32 cellular contexts compared by ENCODE assay signal in the genomic region with DNA sequence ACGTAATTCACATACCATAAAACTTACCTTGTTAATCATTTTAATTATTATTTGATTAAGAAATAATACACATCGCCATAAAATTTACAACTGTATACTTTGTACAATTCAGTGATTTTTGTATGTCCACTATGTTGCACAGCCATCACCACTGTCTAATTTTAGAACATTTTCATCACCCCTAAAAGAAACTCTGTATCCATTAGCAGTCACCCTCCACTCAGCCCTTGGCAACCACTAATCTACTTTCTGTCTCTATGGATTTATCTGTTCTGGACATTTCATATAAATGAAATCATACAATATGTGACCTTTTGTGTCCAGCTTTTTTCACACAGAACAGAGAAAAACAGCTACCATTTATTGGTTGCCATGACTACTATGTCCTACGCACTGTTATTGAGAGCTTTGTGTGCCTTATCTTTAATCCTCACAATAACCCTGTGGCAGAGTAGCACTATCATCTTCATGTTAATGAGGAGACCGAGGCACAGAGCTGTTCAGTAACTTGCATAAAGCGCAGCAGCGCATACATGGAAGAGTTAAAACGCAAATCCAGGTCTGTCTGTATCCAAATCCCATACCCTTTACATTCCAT.
"Had no signal": no experiment of that assay in that cellular context is flagged by ENCODE, and none has a peak within 500 bp of the region (broad histone marks: within the 10 kb centered on the region; RNA-seq: fewer than 3 reads in every experiment).

No MANE protein-coding gene starts in this region.

- H3K36me3 ChIP-seq: ascending aorta, brain microvascular endothelial cell, SJCRH30 had no signal

- H3K27me3 ChIP-seq: ascending aorta, brain microvascular endothelial cell, SJCRH30 had no signal

- DNase-seq: activated B cell treated with CpG ODN at 0.5 μM for 24 hours; activated CD4-positive, alpha-beta memory T cell treated with anti-CD3 and anti-CD28 coated beads for 36 hours; activated CD4-positive, alpha-beta T cell treated with anti-CD3 and anti-CD28 coated beads for 1 hour; activated CD4-positive, alpha-beta T cell treated with anti-CD3 and anti-CD28 coated beads, Interleukin-2, amount 10 ng/mL, durations not matched to agents 24 days and 14 days; activated CD8-positive, alpha-beta memory T cell treated with anti-CD3 and anti-CD28 coated beads for 24 hours; activated effector memory CD4-positive, alpha-beta T cell treated with anti-CD3 and anti-CD28 coated beads, Interleukin-2, amount 50 U/mL, for 16 hours; activated naive CD4-positive, alpha-beta T cell treated with Interleukin-2 at 50 U/mL for 16 hours; activated naive CD8-positive, alpha-beta T cell treated with anti-CD3 and anti-CD28 coated beads, Interleukin-2, amount 50 U/mL, for 24 hours; activated T-cell treated with anti-CD3 and anti-CD28 coated beads, Interleukin-2, amount 50 U/mL, for 4 hours; amniotic stem cell; brain microvascular endothelial cell; caudate nucleus; Kasumi-1; KBM-7; NCI-H1105 treated with DMSO at 0.1 percent for 48 hours; NCI-H1436 treated with DMSO at 0.1 percent for 48 hours; NCI-H187; NCI-H2081; NCI-H2171; NCI-H345; NCI-H510A treated with DMSO at 0.1 percent for 48 hours; NCI-H69; NK-92 treated with Interleukin-12 subunit alpha and Interleukin-12 subunit beta, amount 100 ng/mL, for 24 hours; OCI-M1; RPMI8226; SJCRH30; T-helper 2 cell; T1000 had no signal

- H3K27ac ChIP-seq: ascending aorta, brain microvascular endothelial cell, SJCRH30 had no signal

- H3K4me1 ChIP-seq: ascending aorta, SJCRH30 had no signal

- H3K4me3 ChIP-seq: ascending aorta, SJCRH30 had no signal

- ATAC-seq: activated naive CD4-positive, alpha-beta T cell treated with anti-CD3 and anti-CD28 coated beads, Interleukin-2, amount 50 U/mL, for 72 hours; activated naive CD8-positive, alpha-beta T cell treated with anti-CD3 and anti-CD28 coated beads, Interleukin-2, amount 50 U/mL, for 24 hours; activated T-cell treated with anti-CD3 and anti-CD28 coated beads, Interleukin-2, amount 50 U/mL, for 4 hours; Panc1; Right ventricle myocardium inferior had no signal

- H3K9me3 ChIP-seq: ascending aorta, SJCRH30 had no signal
